1 cellular context compared by ENCODE assay signal in the genomic region with DNA sequence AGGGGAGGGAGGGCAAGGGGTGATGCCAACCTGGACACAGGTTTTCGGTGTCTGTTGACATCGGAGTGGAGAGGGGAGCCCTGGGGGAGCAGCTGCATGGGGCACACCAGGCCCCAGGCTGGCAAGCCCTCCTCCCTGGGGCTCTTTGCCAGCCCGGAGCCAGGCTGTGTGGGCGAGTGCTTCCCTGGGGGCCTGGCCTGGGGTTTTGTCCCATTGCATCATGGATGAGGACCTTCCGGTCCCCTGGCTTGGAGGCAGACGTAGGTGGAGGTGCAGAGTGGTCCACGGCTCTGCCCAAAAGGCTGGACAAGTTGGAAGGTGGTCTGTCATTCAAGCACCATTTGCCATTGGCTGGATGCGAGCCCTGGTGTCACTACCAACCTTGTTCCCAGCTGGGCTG.
TF ChIP-seq lines count a peak whose summit lies in the region.

No MANE protein-coding gene starts in this region.

TF ChIP-seq in H1, 55 proteins besides CTCF, POLR2A, EP300 and RAD21:
- TF ChIP-seq SP2 (IDR thresholded peaks at IDR 0.05; ENCODE audit: low read length), result no peak
- TF ChIP-seq, protein P1, sequence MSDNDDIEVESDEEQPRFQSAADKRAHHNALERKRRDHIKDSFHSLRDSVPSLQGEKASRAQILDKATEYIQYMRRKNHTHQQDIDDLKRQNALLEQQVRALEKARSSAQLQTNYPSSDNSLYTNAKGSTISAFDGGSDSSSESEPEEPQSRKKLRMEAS (IDR thresholded peaks at IDR 0.05), result no peak
- no peak for TF ChIP-seq SIX5 (IDR thresholded peaks at IDR 0.05; ENCODE audit: low read depth, low read length)
- no peak for TF ChIP-seq ZNF274 (IDR thresholded peaks at IDR 0.05; ENCODE audit: borderline replicate concordance, extremely low read depth, low read length)
- TF ChIP-seq TAF7 (optimal IDR thresholded peaks at IDR 0.05; ENCODE audit: borderline replicate concordance, low read depth, low read length), result no peak
- TF ChIP-seq NANOG (IDR thresholded peaks at IDR 0.05; ENCODE audit: insufficient read depth, low read depth, low read length, poor library complexity, severe bottlenecking), result no peak
- TF ChIP-seq EGR1 (IDR thresholded peaks at IDR 0.05; ENCODE audit: borderline replicate concordance, low read depth, low read length), result no peak
- no peak for TF ChIP-seq PHF8 (conservative IDR thresholded peaks at IDR 0.05; ENCODE audit: low read depth, low read length)
- TF ChIP-seq KDM5A (IDR thresholded peaks at IDR 0.05; ENCODE audit: low read length), result no peak
- TF ChIP-seq, protein P2, sequence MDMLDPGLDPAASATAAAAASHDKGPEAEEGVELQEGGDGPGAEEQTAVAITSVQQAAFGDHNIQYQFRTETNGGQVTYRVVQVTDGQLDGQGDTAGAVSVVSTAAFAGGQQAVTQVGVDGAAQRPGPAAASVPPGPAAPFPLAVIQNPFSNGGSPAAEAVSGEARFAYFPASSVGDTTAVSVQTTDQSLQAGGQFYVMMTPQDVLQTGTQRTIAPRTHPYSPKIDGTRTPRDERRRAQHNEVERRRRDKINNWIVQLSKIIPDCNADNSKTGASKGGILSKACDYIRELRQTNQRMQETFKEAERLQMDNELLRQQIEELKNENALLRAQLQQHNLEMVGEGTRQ (IDR thresholded peaks at IDR 0.05; ENCODE audit: low read length), result no peak
- TF ChIP-seq BCL11A (IDR thresholded peaks at IDR 0.05; ENCODE audit: low read depth in 2 of 2, low read length in 2 of 2), result no peak
- no peak for TF ChIP-seq HDAC6 (IDR thresholded peaks at IDR 0.05; ENCODE audit: low read depth, low read length)
- no peak for TF ChIP-seq CHD1 (IDR thresholded peaks at IDR 0.05; ENCODE audit: low read depth, low read length)
- TF ChIP-seq CBX5 (IDR thresholded peaks at IDR 0.05; ENCODE audit: low read depth, low read length), result no peak
- no peak for TF ChIP-seq KDM4A (IDR thresholded peaks at IDR 0.05; ENCODE audit: low read depth, low read length, severe bottlenecking)
- TF ChIP-seq ASH2L (IDR thresholded peaks at IDR 0.05; ENCODE audit: low read length), result no peak
- TF ChIP-seq EZH2 (IDR thresholded peaks at IDR 0.05; ENCODE audit: low read depth, low read length, severe bottlenecking), result no peak
TF ChIP-seq in H1: peak in this region for 0.
